Comparison of ENCODE assay signal across 1 cellular context in the genomic region with DNA sequence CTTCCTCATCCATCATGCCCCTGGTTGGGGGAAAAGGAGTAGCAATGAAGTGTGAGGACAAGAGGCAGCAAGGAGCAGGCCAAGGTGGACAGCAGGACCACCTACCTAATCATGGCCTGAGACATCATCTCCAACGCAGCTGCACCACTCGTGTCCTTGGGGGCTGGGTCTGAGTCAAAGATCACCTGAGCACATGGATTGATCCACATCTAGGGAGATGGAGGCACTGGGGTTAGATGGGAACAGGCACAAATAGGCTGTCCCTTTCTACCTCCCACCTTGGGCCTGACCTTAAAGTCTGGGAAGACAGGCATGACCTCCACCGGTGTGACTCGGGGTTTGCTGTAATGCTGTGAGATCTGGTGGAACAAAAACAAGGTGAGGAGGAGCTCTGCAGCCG.
TF ChIP-seq lines count a peak whose summit lies in the region.

No MANE protein-coding gene starts in this region.

TF ChIP-seq in GM12878, 131 proteins besides CTCF, POLR2A, EP300 and RAD21:
- no peak for TF ChIP-seq IRF4 (IDR thresholded peaks at IDR 0.05; ENCODE audit: low read depth, low read length)
- TF ChIP-seq ZNF24 (IDR thresholded peaks at IDR 0.05) = no peak
- TF ChIP-seq FOS (IDR thresholded peaks at IDR 0.05; ENCODE audit: borderline replicate concordance, extremely low read depth, insufficient read length) = no peak
- TF ChIP-seq, protein P1, sequence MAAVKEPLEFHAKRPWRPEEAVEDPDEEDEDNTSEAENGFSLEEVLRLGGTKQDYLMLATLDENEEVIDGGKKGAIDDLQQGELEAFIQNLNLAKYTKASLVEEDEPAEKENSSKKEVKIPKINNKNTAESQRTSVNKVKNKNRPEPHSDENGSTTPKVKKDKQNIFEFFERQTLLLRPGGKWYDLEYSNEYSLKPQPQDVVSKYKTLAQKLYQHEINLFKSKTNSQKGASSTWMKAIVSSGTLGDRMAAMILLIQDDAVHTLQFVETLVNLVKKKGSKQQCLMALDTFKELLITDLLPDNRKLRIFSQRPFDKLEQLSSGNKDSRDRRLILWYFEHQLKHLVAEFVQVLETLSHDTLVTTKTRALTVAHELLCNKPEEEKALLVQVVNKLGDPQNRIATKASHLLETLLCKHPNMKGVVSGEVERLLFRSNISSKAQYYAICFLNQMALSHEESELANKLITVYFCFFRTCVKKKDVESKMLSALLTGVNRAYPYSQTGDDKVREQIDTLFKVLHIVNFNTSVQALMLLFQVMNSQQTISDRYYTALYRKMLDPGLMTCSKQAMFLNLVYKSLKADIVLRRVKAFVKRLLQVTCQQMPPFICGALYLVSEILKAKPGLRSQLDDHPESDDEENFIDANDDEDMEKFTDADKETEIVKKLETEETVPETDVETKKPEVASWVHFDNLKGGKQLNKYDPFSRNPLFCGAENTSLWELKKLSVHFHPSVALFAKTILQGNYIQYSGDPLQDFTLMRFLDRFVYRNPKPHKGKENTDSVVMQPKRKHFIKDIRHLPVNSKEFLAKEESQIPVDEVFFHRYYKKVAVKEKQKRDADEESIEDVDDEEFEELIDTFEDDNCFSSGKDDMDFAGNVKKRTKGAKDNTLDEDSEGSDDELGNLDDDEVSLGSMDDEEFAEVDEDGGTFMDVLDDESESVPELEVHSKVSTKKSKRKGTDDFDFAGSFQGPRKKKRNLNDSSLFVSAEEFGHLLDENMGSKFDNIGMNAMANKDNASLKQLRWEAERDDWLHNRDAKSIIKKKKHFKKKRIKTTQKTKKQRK (IDR thresholded peaks at IDR 0.05; ENCODE audit: low read depth, low read length) = no peak
- no peak for TF ChIP-seq BACH1 (IDR thresholded peaks at IDR 0.05; ENCODE audit: borderline replicate concordance)
- TF ChIP-seq EED (IDR thresholded peaks at IDR 0.05; ENCODE audit: low read depth) = no peak
- TF ChIP-seq NFYA (IDR thresholded peaks at IDR 0.05; ENCODE audit: borderline replicate concordance, low read depth, low read length) = no peak
- no peak for TF ChIP-seq CBX3 (IDR thresholded peaks at IDR 0.05; ENCODE audit: borderline replicate concordance, low read depth)
- TF ChIP-seq, protein P2, sequence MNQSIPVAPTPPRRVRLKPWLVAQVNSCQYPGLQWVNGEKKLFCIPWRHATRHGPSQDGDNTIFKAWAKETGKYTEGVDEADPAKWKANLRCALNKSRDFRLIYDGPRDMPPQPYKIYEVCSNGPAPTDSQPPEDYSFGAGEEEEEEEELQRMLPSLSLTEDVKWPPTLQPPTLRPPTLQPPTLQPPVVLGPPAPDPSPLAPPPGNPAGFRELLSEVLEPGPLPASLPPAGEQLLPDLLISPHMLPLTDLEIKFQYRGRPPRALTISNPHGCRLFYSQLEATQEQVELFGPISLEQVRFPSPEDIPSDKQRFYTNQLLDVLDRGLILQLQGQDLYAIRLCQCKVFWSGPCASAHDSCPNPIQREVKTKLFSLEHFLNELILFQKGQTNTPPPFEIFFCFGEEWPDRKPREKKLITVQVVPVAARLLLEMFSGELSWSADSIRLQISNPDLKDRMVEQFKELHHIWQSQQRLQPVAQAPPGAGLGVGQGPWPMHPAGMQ (IDR thresholded peaks at IDR 0.05; ENCODE audit: borderline replicate concordance) = no peak
- no peak for TF ChIP-seq SMARCA5 (IDR thresholded peaks at IDR 0.05)
- TF ChIP-seq TCF7 (IDR thresholded peaks at IDR 0.05; ENCODE audit: borderline replicate concordance) = no peak
- no peak for TF ChIP-seq STAT3 (IDR thresholded peaks at IDR 0.05; ENCODE audit: low read depth, low read length)
- TF ChIP-seq, protein P3, sequence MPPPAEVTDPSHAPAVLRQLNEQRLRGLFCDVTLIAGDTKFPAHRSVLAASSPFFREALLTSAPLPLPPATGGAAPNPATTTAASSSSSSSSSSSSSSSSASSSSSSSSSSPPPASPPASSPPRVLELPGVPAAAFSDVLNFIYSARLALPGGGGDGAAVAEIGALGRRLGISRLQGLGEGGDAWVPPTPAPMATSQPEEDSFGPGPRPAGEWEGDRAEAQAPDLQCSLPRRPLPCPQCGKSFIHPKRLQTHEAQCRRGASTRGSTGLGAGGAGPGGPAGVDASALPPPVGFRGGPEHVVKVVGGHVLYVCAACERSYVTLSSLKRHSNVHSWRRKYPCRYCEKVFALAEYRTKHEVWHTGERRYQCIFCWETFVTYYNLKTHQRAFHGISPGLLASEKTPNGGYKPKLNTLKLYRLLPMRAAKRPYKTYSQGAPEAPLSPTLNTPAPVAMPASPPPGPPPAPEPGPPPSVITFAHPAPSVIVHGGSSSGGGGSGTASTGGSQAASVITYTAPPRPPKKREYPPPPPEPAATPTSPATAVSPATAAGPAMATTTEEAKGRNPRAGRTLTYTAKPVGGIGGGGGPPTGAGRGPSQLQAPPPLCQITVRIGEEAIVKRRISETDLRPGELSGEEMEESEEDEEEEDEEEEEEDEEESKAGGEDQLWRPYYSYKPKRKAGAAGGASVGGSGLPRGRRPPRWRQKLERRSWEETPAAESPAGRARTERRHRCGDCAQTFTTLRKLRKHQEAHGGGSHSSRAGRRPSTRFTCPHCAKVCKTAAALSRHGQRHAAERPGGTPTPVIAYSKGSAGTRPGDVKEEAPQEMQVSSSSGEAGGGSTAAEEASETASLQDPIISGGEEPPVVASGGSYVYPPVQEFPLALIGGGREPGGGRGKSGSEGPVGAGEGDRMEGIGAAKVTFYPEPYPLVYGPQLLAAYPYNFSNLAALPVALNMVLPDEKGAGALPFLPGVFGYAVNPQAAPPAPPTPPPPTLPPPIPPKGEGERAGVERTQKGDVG (CRISPR knock-in tag; IDR thresholded peaks at IDR 0.05) = no peak
